ENCODE assay signal across 8 cellular contexts in genomic region chrX:23908219-23909003, GRCh38. TPM values are rescaled to one million over a fixed set of nuclear protein-coding genes. Genes with fewer than 3 reads are reported as not detected.
DNase-seq lines count a peak whose midpoint lies in the region; ATAC-seq, FAIRE-seq and TF ChIP-seq lines count a peak whose summit lies in the region.

No MANE protein-coding gene starts in this region.

- peak overlapping the region; percentile 72 for H3K4me2 ChIP-seq in K562 (ENCODE audit: insufficient read depth, low read length)

- 25% methylated on average over 12 of the region's 13 CpGs for WGBS in K562 (ENCODE audit: insufficient coverage, low coverage, missing lambda C conversion rate)

- peak; percentile 58 for FAIRE-seq in HTR-8/SVneo (lab: Jason Lieb, UNC)
- FAIRE-seq in K562 (lab: Jason Lieb, UNC), result peak; percentile 54

- H3K27ac ChIP-seq in C4-2B (peak overlapping the region; percentile 94), K562 (ENCODE audit: extremely low read depth, low read depth, low read length) (peak overlapping the region; percentile 83)

- POLR2A ChIA-PET in K562 (lab: Yijun Ruan, JAX), result interaction anchor here (0.6 to 2.7 kb wide), 7 partner anchors 81 to 213 kb away, joined by 3 to 15 read pairs (median 3); partner anchors contain the start of genes EIF2S3 and KLHL15

- H4K20me1 ChIP-seq in K562 (replicated peaks; ENCODE audit: control insufficient read depth, insufficient read depth, low read length), result no peaks in the 10 kb centered on the region

- no peak for TF ChIP-seq POLR2A in K562 (conservative IDR thresholded peaks at IDR 0.05)

- no peaks in the 10 kb centered on the region for H3K9me3 ChIP-seq in K562 (replicated peaks; ENCODE audit: control insufficient read depth, insufficient read depth, low read depth, low read length)
- H3K9me3 ChIP-seq in mononuclear cell (ENCODE audit: low read depth, low read length), result no peaks in the 10 kb centered on the region

- TF ChIP-seq RAD21 in K562 (CRISPR knock-in tag; conservative IDR thresholded peaks at IDR 0.05 in 1 of 2, IDR thresholded peaks at IDR 0.05 in 1 of 2), result peak in 1 of 2 experiments; percentile 29; a peak in 2 of 4 replicates

- BruUV-seq in K562 (replicated peaks; lab: Mats Ljungman, UMichigan), result TSS peak; percentile 73

- peaks cover 21% of the 10 kb centered on the region for H3K79me2 ChIP-seq in K562 (ENCODE audit: control insufficient read depth, insufficient read depth, low read length)

- no peaks in the 10 kb centered on the region for H3K27me3 ChIP-seq in K562 (ENCODE audit: control insufficient read depth in 2 of 2, insufficient read depth in 2 of 2, low read length in 2 of 2)
- H3K27me3 ChIP-seq in mononuclear cell (ENCODE audit: insufficient read depth, low read length), result no peaks in the 10 kb centered on the region

- peak overlapping the region; percentile 55 to 73 for H3K9ac ChIP-seq in K562 (ENCODE audit: insufficient read depth in 1 of 2, low read depth in 2 of 2, low read length in 2 of 2)

- intact Hi-C loops in K562 (cut with micrococcal nuclease), result loop anchor here (1.0 to 5.0 kb wide), 4 partner anchors 44 to 334 kb away; partner anchors contain the start of gene EIF2S3

- peaks cover 3% of the 10 kb centered on the region; the same call in 1 of the 3 replicates for H3K36me3 ChIP-seq in K562 (ENCODE audit: control insufficient read depth, insufficient read depth, low read length)

- TF ChIP-seq CTCF in C4-2B (conservative IDR thresholded peaks at IDR 0.05) (peak; percentile 66), K562 (IDR thresholded peaks at IDR 0.05 in 2 of 3, conservative IDR thresholded peaks at IDR 0.05 in 1 of 3; ENCODE audit: insufficient read depth in 2 of 3, low read depth in 1 of 3, low read length in 3 of 3) (peak; percentile 54 to 59 (median 58); a peak in 5 of 6 replicates)

- H3K4me3 ChIP-seq in K562 (peak overlapping the region; percentile 81), mononuclear cell (ENCODE audit: low read length) (peak overlapping the region; percentile 13)

- in situ Hi-C loops in K562 (cut with MboI), result no loop called here

- peak overlapping the region; percentile 85 for H2AFZ ChIP-seq in K562 (ENCODE audit: low read depth, low read length)

- CTCF ChIA-PET in K562 (lab: Yijun Ruan, JAX; ENCODE audit: low intra/inter-chr PET ratio), result interaction anchor here (1.7 to 2.4 kb wide), 2 partner anchors 116 to 146 kb away, joined by 11 to 23 read pairs; partner anchors contain the start of gene EIF2S3

- DNase-seq in HTR-8/SVneo (ENCODE audit: insufficient read length, low spot score), result no peak
- peak in 2 of 4 experiments; percentile 21 to 51 for DNase-seq in K562 (ENCODE audit: extremely low read depth in 1 of 4, low spot score in 3 of 4)
- DNase-seq in activated effector memory CD4-positive, alpha-beta T cell treated with anti-CD3 and anti-CD28 coated beads, Interleukin-2, amount 50 U/mL, for 16 hours, result no peak
- DNase-seq in NCI-H2196 (lab: John Stamatoyannopoulos, UW; ENCODE audit: unreplicated experiment), result no peak
- no peak for DNase-seq in NCI-H128 (lab: John Stamatoyannopoulos, UW; ENCODE audit: unreplicated experiment)

- peak; percentile 28; the same call in 2 of the 3 replicates for ATAC-seq in K562
- no peak for ATAC-seq in GM21576 (IDR thresholded peaks at IDR 0.05; ENCODE audit: unreplicated experiment)

- no peak for TF ChIP-seq EP300 in K562 (IDR thresholded peaks at IDR 0.05; ENCODE audit: low read length)

- H3K4me1 ChIP-seq in K562 (replicated peaks in 1 of 2; ENCODE audit: control insufficient read depth in 2 of 2, insufficient read depth in 2 of 2, low read length in 2 of 2) (peaks cover 3 to 12% of the 10 kb centered on the region in 2 experiments; a peak in 4 of 5 replicates), mononuclear cell (ENCODE audit: insufficient read depth, low read length) (peaks cover 21% of the 10 kb centered on the region)

- H3K9me1 ChIP-seq in K562 (ENCODE audit: control insufficient read depth, insufficient read depth, low read length), result no peaks in the 10 kb centered on the region

TF ChIP-seq in K562, 482 proteins besides CTCF, POLR2A, EP300 and RAD21 (continues in another document):
- TF ChIP-seq ZNF197 (CRISPR knock-in tag; IDR thresholded peaks at IDR 0.05; ENCODE audit: low read depth) (no peak), CHAMP1 (IDR thresholded peaks at IDR 0.05) (0 out of 2 replicates have a peak, but pooled peaks have one; percentile 18), CHD4 (IDR thresholded peaks at IDR 0.05; ENCODE audit: insufficient read depth, insufficient replicate concordance, low read depth, low read length, poor library complexity, severe bottlenecking) (peak; percentile 93), FOSL1 (tag; conservative IDR thresholded peaks at IDR 0.05) (peak; percentile 14; the same call in 1 of the 2 replicates), ATF6 (CRISPR knock-in tag; IDR thresholded peaks at IDR 0.05) (no peak)

RNA-seq across cellular contexts. Expression of gene CXorf58, which starts 0.6 kb away (rescaled TPM):
- not detected in 2 replicates for total RNA-seq in K562 (2011; cell fraction: chromatin; rRNA removed; ENCODE audit: low replicate concordance)
- total RNA-seq in K562 (2011; cell fraction: nucleolus; rRNA removed), result not detected in 2 replicates
- not detected in 2 replicates for total RNA-seq in K562 (2011; cell fraction: nucleoplasm; rRNA removed)
- total RNA-seq in K562 (2014; rRNA removed), result 0.12 and 0.27 TPM in 2 replicates
- total RNA-seq in K562 (2014; rRNA removed; fragmentation: Illumina TruSeq; extraction: Trizol), result 0.13 and 0.15 TPM in 2 replicates
- 0.25 TPM in 1 of 2 replicates, not detected in the other for total RNA-seq in K562 (2015; rRNA removed; fragmentation: Illumina TruSeq; extraction: Trizol)
- 0.25 TPM in 1 of 2 replicates, not detected in the other for total RNA-seq in K562 (2021)
- polyA plus RNA-seq in K562 (2011; rRNA removed), result 0.11 and 0.17 TPM in 2 replicates
- 0.12 TPM in 1 of 2 replicates, not detected in the other for polyA plus RNA-seq in K562 (2011; cell fraction: cytosol; rRNA removed)
- not detected in 2 replicates for polyA plus RNA-seq in K562 (2011; cell fraction: nucleus; rRNA removed)
- 0.08 TPM in 1 of 2 replicates, not detected in the other for polyA plus RNA-seq in K562 (2012)
- not detected in 2 replicates for polyA plus RNA-seq in K562 (2014; fragmentation: Illumina TruSeq; extraction: Trizol)
- under 1 TPM; 0.10 to 0.13 TPM for polyA plus RNA-seq in K562 (2014; fragmentation: Nextera tagmentation; extraction: Ambion mirVana)
- 0.26 TPM in 1 of 2 replicates, not detected in the other for polyA plus RNA-seq in K562 (2014; rRNA removed)
- 0.11 TPM in 1 of 2 replicates, not detected in the other for polyA minus RNA-seq in K562 (2011; rRNA and poly(A)+ RNA removed)
- not detected in 2 replicates for polyA minus RNA-seq in K562 (2011; cell fraction: cytosol; rRNA and poly(A)+ RNA removed)
- polyA minus RNA-seq in K562 (2011; cell fraction: nucleus; rRNA and poly(A)+ RNA removed), result not detected in 2 replicates
- total RNA-seq in mononuclear cell, result 0.10 TPM

RNA-seq across cellular contexts. Expression of gene APOO, which starts 0.7 kb away (rescaled TPM):
- 16.2 and 19.7 TPM in 2 replicates for total RNA-seq in K562 (2011; cell fraction: chromatin; rRNA removed; ENCODE audit: low replicate concordance)
- total RNA-seq in K562 (2011; cell fraction: nucleolus; rRNA removed), result 11.2 and 12.5 TPM in 2 replicates
- 18.0 and 23.3 TPM in 2 replicates for total RNA-seq in K562 (2011; cell fraction: nucleoplasm; rRNA removed)
- total RNA-seq in K562 (2014; rRNA removed) (37.3 and 43.7 TPM in 2 replicates), K562 (2014; rRNA removed; fragmentation: Illumina TruSeq; extraction: Trizol) (60.8 and 64.4 TPM in 2 replicates), K562 (2015; rRNA removed; fragmentation: Illumina TruSeq; extraction: Trizol) (56.9 and 59.7 TPM in 2 replicates), K562 (2021) (59.8 and 63.9 TPM in 2 replicates), mononuclear cell (2.0 TPM)
- polyA plus RNA-seq in K562 (2011; rRNA removed) (55.2 and 67.3 TPM in 2 replicates), K562 (2014; fragmentation: Illumina TruSeq; extraction: Trizol) (62.9 and 72.0 TPM in 2 replicates), K562 (2014; fragmentation: Nextera tagmentation; extraction: Ambion mirVana) (10 to 100 TPM; 46.5 to 76.4 TPM), K562 (2014; rRNA removed) (58.9 and 63.6 TPM in 2 replicates)
- polyA plus RNA-seq in K562 (2011; cell fraction: cytosol; rRNA removed), result 34.2 and 35.9 TPM in 2 replicates
- 9.4 and 13.6 TPM in 2 replicates for polyA plus RNA-seq in K562 (2011; cell fraction: nucleus; rRNA removed)
- 78.6 and 89.2 TPM in 2 replicates for polyA plus RNA-seq in K562 (2012)
- 30.1 and 34.1 TPM in 2 replicates for polyA minus RNA-seq in K562 (2011; rRNA and poly(A)+ RNA removed)
- polyA minus RNA-seq in K562 (2011; cell fraction: cytosol; rRNA and poly(A)+ RNA removed), result 4.8 and 11.5 TPM in 2 replicates
- polyA minus RNA-seq in K562 (2011; cell fraction: nucleus; rRNA and poly(A)+ RNA removed), result 6.3 and 8.2 TPM in 2 replicates
